ENCODE assay signal across 19 cellular contexts in the genomic region with DNA sequence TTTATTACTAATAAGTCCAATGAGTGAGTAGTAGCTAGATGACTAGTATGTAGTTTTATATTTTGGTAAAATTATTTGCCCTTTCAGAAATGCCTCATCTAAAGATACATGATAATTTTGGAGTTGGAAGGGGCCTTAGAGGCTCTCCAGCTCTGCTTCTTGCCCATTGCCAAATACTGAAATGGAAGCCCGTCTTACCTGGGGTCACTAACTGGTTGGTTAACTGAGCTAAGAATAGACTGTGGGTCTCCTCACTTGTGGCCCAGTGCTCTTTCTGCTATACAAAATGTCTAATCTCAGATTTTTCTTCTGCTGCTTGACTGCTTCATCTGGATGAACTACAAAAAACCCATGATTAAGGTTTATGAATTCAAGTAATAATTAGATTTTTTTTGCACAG.
DNase-seq lines count a peak whose midpoint lies in the region; ATAC-seq and TF ChIP-seq lines count a peak whose summit lies in the region.
"Had no signal": no experiment of that assay in that cellular context is flagged by ENCODE, and none has a peak within 500 bp of the region (broad histone marks: within the 10 kb centered on the region; RNA-seq: fewer than 3 reads in every experiment).

No MANE protein-coding gene starts in this region.

- H3K4me2 ChIP-seq in IMR-90 (ENCODE audit: low read depth, low read length): no peak overlapping the region
- H3K4me2 ChIP-seq: BLaER1 treated with 17β-estradiol and CSF1 and Interleukin-3, amounts not matched to agents 10 nM and 100 nM; GM23338 had no signal

- no peak overlapping the region for H4K5ac ChIP-seq in IMR-90 (ENCODE audit: low read depth, low read length)

- intact Hi-C loops in IMR-90 (cut with micrococcal nuclease): no loop called here

- no peak overlapping the region for H3K4ac ChIP-seq in IMR-90 (ENCODE audit: low read depth, low read length)

- H3K56ac ChIP-seq in IMR-90 (ENCODE audit: extremely low read depth, insufficient read depth, low read length): no peak overlapping the region

- H3K9me3 Mint-ChIP-seq in activated T-cell treated with anti-CD3 and anti-CD28 coated beads, Interleukin-2, amount 50 U/mL, for 72 hours: peaks cover 0 to under 1% of the 10 kb centered on the region in 2 donors
- H3K9me3 Mint-ChIP-seq in activated T-cell treated with anti-CD3 and anti-CD28 coated beads, Interleukin-2, amount 50 U/mL, for 24 hours: no peaks in the 10 kb centered on the region
- H3K9me3 Mint-ChIP-seq: CD4-positive, alpha-beta T cell; CD8-positive, alpha-beta memory T cell had no signal

- peaks cover 11% of the 10 kb centered on the region for H3K4me1 Mint-ChIP-seq in activated T-cell treated with anti-CD3 and anti-CD28 coated beads, Interleukin-2, amount 50 U/mL, for 72 hours (ENCODE audit: low read depth)
- peaks cover 10% of the 10 kb centered on the region for H3K4me1 Mint-ChIP-seq in activated T-cell treated with anti-CD3 and anti-CD28 coated beads, Interleukin-2, amount 50 U/mL, for 24 hours (ENCODE audit: low read depth)
- H3K4me1 Mint-ChIP-seq: CD14-positive monocyte, GM23338 had no signal

- no peak overlapping the region for H2AK5ac ChIP-seq in IMR-90 (ENCODE audit: low read depth, low read length)

- H4K20me1 ChIP-seq in IMR-90 (ENCODE audit: insufficient read depth, low read length): no peaks in the 10 kb centered on the region
- H4K20me1 ChIP-seq: BLaER1 treated with 17β-estradiol and CSF1 and Interleukin-3, amounts not matched to agents 10 nM and 100 nM had no signal

- DNase-seq in activated T-cell treated with anti-CD3 and anti-CD28 coated beads, Interleukin-2, amount 50 U/mL, for 72 hours: no peak
- no peak for DNase-seq in activated T-cell treated with anti-CD3 and anti-CD28 coated beads, Interleukin-2, amount 50 U/mL, for 24 hours
- DNase-seq in IMR-90 (no peak), caudate nucleus (lab: John Stamatoyannopoulos, UW) (no peak), H4 (ENCODE audit: low spot score) (no peak)
- DNase-seq: ACHN; AML-193; BE2C; CD4-positive, alpha-beta T cell; CD8-positive, alpha-beta memory T cell; DMS79 treated with DMSO at 0.1 percent for 48 hours; GF-D8; HFFc6 had no signal

- H4K91ac ChIP-seq in IMR-90 (ENCODE audit: insufficient read depth, low read depth, low read length): no peak overlapping the region

- in situ Hi-C loops in IMR-90 (cut with MboI; ENCODE audit: low sequenced_read_pairs): no loop called here

- H3K27ac Mint-ChIP-seq in activated T-cell treated with anti-CD3 and anti-CD28 coated beads, Interleukin-2, amount 50 U/mL, for 72 hours: peak overlapping the region; percentile 46
- no peak overlapping the region for H3K27ac Mint-ChIP-seq in activated T-cell treated with anti-CD3 and anti-CD28 coated beads, Interleukin-2, amount 50 U/mL, for 24 hours
- H3K27ac Mint-ChIP-seq: CD14-positive monocyte; CD4-positive, alpha-beta T cell; GM23338; HFFc6 had no signal

- no peak for TF ChIP-seq POLR2A in IMR-90 (IDR thresholded peaks at IDR 0.05; ENCODE audit: low read depth, low read length)

- no peak overlapping the region for H2BK20ac ChIP-seq in IMR-90 (ENCODE audit: low read depth, low read length)

- POLR2A ChIA-PET in IMR-90 (lab: Charles Lee; ENCODE audit: unreplicated experiment): interaction anchor here (0.5 kb wide), 1 partner anchor 19 kb away, joined by 3 read pairs; no protein-coding TSS in a partner anchor

- H2AK9ac ChIP-seq in IMR-90 (replicated peaks; ENCODE audit: low read depth, low read length, poor library complexity): no peak overlapping the region

- peaks cover 4% of the 10 kb centered on the region; the same call in 1 of the 2 replicates for H3K9me1 ChIP-seq in IMR-90 (ENCODE audit: insufficient read depth, low read length)

- TF ChIP-seq RAD21 in IMR-90 (IDR thresholded peaks at IDR 0.05; ENCODE audit: low read length): no peak

- no peak overlapping the region for H2BK15ac ChIP-seq in IMR-90 (ENCODE audit: low read depth, low read length)

- dilution Hi-C loops in IMR-90 (cut with HindIII; ENCODE audit: low sequenced_read_pairs, unreplicated experiment): no loop called here

- no CpG with 5 or more reads among the region's 1 CpG for WGBS in IMR-90 (ENCODE audit: extremely low coverage in 2 of 2, insufficient read length in 1 of 2), 2 experiments

- H3K36me3 ChIP-seq in IMR-90 (ENCODE audit: control insufficient read depth, insufficient read depth, low read length): peaks cover 11% of the 10 kb centered on the region
- H3K36me3 ChIP-seq: BE2C, HAP-1 had no signal

- H3K36me3 Mint-ChIP-seq in activated T-cell treated with anti-CD3 and anti-CD28 coated beads, Interleukin-2, amount 50 U/mL, for 72 hours (ENCODE audit: insufficient read depth in 2 of 2): peaks cover 0 to 3% of the 10 kb centered on the region in 2 donors
- H3K36me3 Mint-ChIP-seq in activated T-cell treated with anti-CD3 and anti-CD28 coated beads, Interleukin-2, amount 50 U/mL, for 24 hours (ENCODE audit: low read depth): peaks cover 62% of the 10 kb centered on the region

- peaks cover 0 to 4% of the 10 kb centered on the region in 2 experiments; a peak in 2 of 4 replicates for H3K79me1 ChIP-seq in IMR-90 (ENCODE audit: low read depth in 1 of 2, low read length in 2 of 2)

- H3K9me3 ChIP-seq in IMR-90 (ENCODE audit: control insufficient read depth, insufficient read depth, low read length): no peaks in the 10 kb centered on the region; the same call in 1 of the 2 replicates
- H3K9me3 ChIP-seq: BE2C, HAP-1 had no signal

- H3K27me3 Mint-ChIP-seq in activated T-cell treated with anti-CD3 and anti-CD28 coated beads, Interleukin-2, amount 50 U/mL, for 72 hours (ENCODE audit: low read depth): no peaks in the 10 kb centered on the region
- H3K27me3 Mint-ChIP-seq in activated T-cell treated with anti-CD3 and anti-CD28 coated beads, Interleukin-2, amount 50 U/mL, for 24 hours: no peaks in the 10 kb centered on the region
- H3K27me3 Mint-ChIP-seq: CD4-positive, alpha-beta T cell; CD8-positive, alpha-beta memory T cell had no signal

- no peak overlapping the region for H2BK5ac ChIP-seq in IMR-90 (ENCODE audit: low read depth, low read length, poor library complexity, severe bottlenecking)

- no peak overlapping the region for H3K9ac ChIP-seq in IMR-90 (ENCODE audit: low read depth, low read length)
- H3K9ac ChIP-seq: BLaER1 treated with 17β-estradiol and CSF1 and Interleukin-3, amounts not matched to agents 10 nM and 100 nM had no signal

- H3K18ac ChIP-seq in IMR-90 (ENCODE audit: low read depth, low read length): no peak overlapping the region

- no peaks in the 10 kb centered on the region for H3K27me3 ChIP-seq in IMR-90 (ENCODE audit: control insufficient read depth, insufficient read depth, low read length)
- H3K27me3 ChIP-seq: BE2C; BLaER1 treated with 17β-estradiol and CSF1 and Interleukin-3, amounts not matched to agents 10 nM and 100 nM had no signal

- no peak overlapping the region for H2BK120ac ChIP-seq in IMR-90 (ENCODE audit: low read depth, low read length)

- H3K4me3 Mint-ChIP-seq in activated T-cell treated with anti-CD3 and anti-CD28 coated beads, Interleukin-2, amount 50 U/mL, for 72 hours: no peak overlapping the region
- no peak overlapping the region for H3K4me3 Mint-ChIP-seq in activated T-cell treated with anti-CD3 and anti-CD28 coated beads, Interleukin-2, amount 50 U/mL, for 24 hours
- H3K4me3 Mint-ChIP-seq: CD14-positive monocyte; CD4-positive, alpha-beta T cell; CD8-positive, alpha-beta memory T cell; GM23338; HFFc6 had no signal

- no peak overlapping the region for H3K4me3 ChIP-seq in IMR-90 (ENCODE audit: insufficient read depth, low read depth, low read length)
- H3K4me3 ChIP-seq: BLaER1 treated with 17β-estradiol and CSF1 and Interleukin-3, amounts not matched to agents 10 nM and 100 nM; GM23338; HAP-1 had no signal

- H2AFZ ChIP-seq in IMR-90 (replicated peaks; ENCODE audit: low read length, poor library complexity): no peak overlapping the region
- H2AFZ ChIP-seq: GM23338 had no signal

- H3K27ac ChIP-seq in IMR-90 (ENCODE audit: insufficient read depth, low read length): no peak overlapping the region
- peak overlapping the region; percentile 4 for H3K27ac ChIP-seq in caudate nucleus (ENCODE audit: low read depth, low read length)
- H3K27ac ChIP-seq: 22Rv1; BLaER1 treated with 17β-estradiol and CSF1 and Interleukin-3, amounts not matched to agents 10 nM and 100 nM had no signal

- CTCF ChIA-PET in IMR-90 (lab: Yijun Ruan, JAX): interaction anchor here (1.1 to 1.2 kb wide), 3 partner anchors 8 to 224 kb away, joined by 3 to 5 read pairs (median 4); no protein-coding TSS in a partner anchor

- no peak overlapping the region for H4K8ac ChIP-seq in IMR-90 (ENCODE audit: low read depth in 2 of 2, low read length in 2 of 2)

- H3K23ac ChIP-seq in IMR-90 (ENCODE audit: low read depth, low read length): no peak overlapping the region

- H3K14ac ChIP-seq in IMR-90 (replicated peaks; ENCODE audit: low read depth, low read length): no peak overlapping the region

- TSS peak; percentile 57 for BruUV-seq in IMR-90 (replicated peaks; lab: Mats Ljungman, UMichigan)

- no peak for ATAC-seq in activated T-cell treated with anti-CD3 and anti-CD28 coated beads, Interleukin-2, amount 50 U/mL, for 72 hours (replicated peaks in 1 of 2)
- ATAC-seq in IMR-90 (ENCODE audit: low read depth) (no peak), HG03175 (IDR thresholded peaks at IDR 0.05; ENCODE audit: unreplicated experiment) (no peak)
- ATAC-seq: GM23338 had no signal

- 0 out of 2 replicates have a peak, but pooled peaks cover 2% of the 10 kb centered on the region for H3K4me1 ChIP-seq in IMR-90 (ENCODE audit: control insufficient read depth, insufficient read depth, low read length)
- H3K4me1 ChIP-seq: BE2C; BLaER1 treated with 17β-estradiol and CSF1 and Interleukin-3, amounts not matched to agents 10 nM and 100 nM; HAP-1 had no signal

- no peak for TF ChIP-seq CTCF in IMR-90 (conservative IDR thresholded peaks at IDR 0.05; ENCODE audit: low read depth, low read length)

TF ChIP-seq in IMR-90, 13 proteins besides CTCF, POLR2A, EP300 and RAD21 (continues in another document):
- no peak for TF ChIP-seq RCOR1 (IDR thresholded peaks at IDR 0.05; ENCODE audit: insufficient replicate concordance, low read length)
- no peak for TF ChIP-seq RFX5 (IDR thresholded peaks at IDR 0.05; ENCODE audit: low read depth, low read length)
- TF ChIP-seq BHLHE40 (IDR thresholded peaks at IDR 0.05; ENCODE audit: low read depth, low read length): no peak
- no peak for TF ChIP-seq NFE2L2 (IDR thresholded peaks at IDR 0.05; ENCODE audit: low read depth, low read length)
- no peak for TF ChIP-seq SMC3 (IDR thresholded peaks at IDR 0.05; ENCODE audit: low read depth, low read length)
- TF ChIP-seq MAZ (IDR thresholded peaks at IDR 0.05; ENCODE audit: borderline replicate concordance, low read depth, low read length): no peak
- no peak for TF ChIP-seq USF2 (IDR thresholded peaks at IDR 0.05; ENCODE audit: low read depth, low read length)
